ENCODE assay signal across 9 cellular contexts in the genomic region with DNA sequence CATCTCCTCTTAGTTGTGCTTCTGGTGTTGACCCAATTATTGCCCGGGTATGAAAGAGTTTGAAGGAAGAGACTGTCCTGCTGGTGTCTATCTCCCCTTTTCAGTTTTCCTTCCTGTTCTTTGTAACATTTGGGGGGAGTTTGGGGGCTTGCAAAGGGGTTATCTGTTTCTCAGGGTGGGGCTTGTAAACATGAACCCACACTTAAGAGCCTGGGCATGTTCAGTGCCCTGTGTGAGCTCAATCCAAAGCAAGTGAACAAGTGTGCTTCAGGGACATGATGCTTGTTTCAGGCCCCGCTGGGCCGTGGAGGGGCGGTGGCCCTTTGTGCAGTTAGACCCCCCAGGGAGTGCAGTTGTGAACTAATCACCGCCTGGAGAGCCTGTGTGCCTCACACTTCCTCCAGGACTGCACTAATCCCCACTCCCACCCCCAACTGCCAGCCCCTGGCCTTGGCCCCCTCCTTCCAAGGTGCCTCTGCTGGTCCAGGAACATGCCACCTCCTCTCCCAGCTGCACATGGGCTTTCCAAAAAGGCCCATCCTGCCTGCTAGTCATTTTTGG. TPM values are rescaled to one million over a fixed set of nuclear protein-coding genes. Genes with fewer than 3 reads are reported as not detected.
A peak's percentile ranks its signal among the peaks of the same experiment; 100 is the strongest.
DNase-seq lines count a peak whose midpoint lies in the region; FAIRE-seq and TF ChIP-seq lines count a peak whose summit lies in the region.
"Had no signal": no experiment of that assay in that cellular context is flagged by ENCODE, and none has a peak within 500 bp of the region (broad histone marks: within the 10 kb centered on the region; RNA-seq: fewer than 3 reads in every experiment).

No MANE protein-coding gene starts in this region.

- H3K27ac ChIP-seq in HL-60 (replicated peaks) (peak overlapping the region; percentile 77), SK-N-MC (peak overlapping the region; percentile 62), iPS-20b (ENCODE audit: low read length) (no peak overlapping the region), skeletal muscle tissue (ENCODE audit: low read depth, low read length) (peak overlapping the region; percentile 28)

- no peaks in the 10 kb centered on the region for H3K27me3 ChIP-seq in HL-60 (ENCODE audit: insufficient read depth, poor library complexity, severe bottlenecking)
- H3K27me3 ChIP-seq in iPS-20b (ENCODE audit: insufficient read depth, low read length), result no peaks in the 10 kb centered on the region
- H3K27me3 ChIP-seq in skeletal muscle tissue (ENCODE audit: control insufficient read depth in 3 of 3, insufficient read depth in 3 of 3, low read length in 3 of 3), result no peaks in the 10 kb centered on the region

- intact Hi-C loops in lower leg skin (cut with DNase I; ENCODE audit: low total_unique reads), result no loop called here

- H3K4me3 ChIP-seq in HL-60 (replicated peaks; ENCODE audit: insufficient read depth, low read length) (no peak overlapping the region), SK-N-MC (no peak overlapping the region), iPS-20b (ENCODE audit: low read length) (0 out of 2 replicates have a peak overlapping the region, but pooled peaks have one; percentile 17), skeletal muscle tissue (ENCODE audit: low read length in 3 of 3) (no peak overlapping the region), lower leg skin (ENCODE audit: low read depth, poor library complexity, severe bottlenecking) (no peak overlapping the region)

- DNase-seq in HL-60 (ENCODE audit: low read depth in 1 of 2, low spot score in 1 of 2) (peak in 1 of 2 experiments; percentile 29), SK-N-MC (ENCODE audit: low read depth, low spot score) (no peak), lower leg skin (ENCODE audit: low spot score in 2 of 2) (no peak), H54 (ENCODE audit: insufficient read length, low spot score) (no peak)
- DNase-seq in activated CD4-positive, alpha-beta T cell treated with anti-CD3 and anti-CD28 coated beads for 4 hours, result no peak
- DNase-seq: substantia nigra had no signal

- FAIRE-seq in H54 (lab: Jason Lieb, UNC), result no peak
- FAIRE-seq: bronchial epithelial cell had no signal

- TF ChIP-seq POLR2A in lower leg skin (IDR thresholded peaks at IDR 0.05) (no peak), H54 (IDR thresholded peaks at IDR 0.05; ENCODE audit: low read depth, low read length) (no peak)

- H3K9ac ChIP-seq in SK-N-MC (ENCODE audit: insufficient read length), result no peak overlapping the region
- 0 out of 2 replicates have a peak overlapping the region, but pooled peaks have one; percentile 11 for H3K9ac ChIP-seq in iPS-20b (ENCODE audit: low read depth, low read length)
- H3K9ac ChIP-seq in skeletal muscle tissue (ENCODE audit: low read depth in 1 of 3, low read length in 3 of 3), result peak overlapping the region in 2 of 3 donors; percentile 15 to 28

- H3K9me3 ChIP-seq in SK-N-MC (ENCODE audit: low read depth, low read length), result no peaks in the 10 kb centered on the region
- H3K9me3 ChIP-seq in iPS-20b (ENCODE audit: insufficient read depth, low read depth, low read length), result no peaks in the 10 kb centered on the region
- H3K9me3 ChIP-seq in skeletal muscle tissue (ENCODE audit: control insufficient read depth in 3 of 3, low read length in 3 of 3), result no peaks in the 10 kb centered on the region

- WGBS in lower leg skin, 2 donors, result 72 to 74% methylated on average over 5 of the region's 5 CpGs

- H3K4me1 ChIP-seq in iPS-20b (ENCODE audit: insufficient read depth, low read length) (peaks cover 25% of the 10 kb centered on the region), skeletal muscle tissue (ENCODE audit: control insufficient read depth in 3 of 3, insufficient read depth in 3 of 3, low read length in 3 of 3) (peaks cover 66 to 74% (median 66%) of the 10 kb centered on the region in 3 donors)

- no peak for TF ChIP-seq CTCF in HL-60 (IDR thresholded peaks at IDR 0.05; ENCODE audit: insufficient read depth, low read length)
- TF ChIP-seq CTCF in lower leg skin (IDR thresholded peaks at IDR 0.05), result no peak

- H3K36me3 ChIP-seq in SK-N-MC (ENCODE audit: insufficient read depth, low read length) (peaks cover 4% of the 10 kb centered on the region; the same call in 1 of the 2 replicates), iPS-20b (ENCODE audit: insufficient read depth, low read depth, low read length) (no peaks in the 10 kb centered on the region), skeletal muscle tissue (ENCODE audit: control insufficient read depth in 3 of 3, insufficient read depth in 3 of 3, low read length in 3 of 3) (no peaks in the 10 kb centered on the region)

RNA-seq across cellular contexts. Expression of a gene that starts 58.1 kb away (rescaled TPM):
- total RNA-seq in skeletal muscle tissue (22.4 TPM), lower leg skin (10 to 100 TPM; 40.8 to 68.6 (median 54.4) TPM)
